In genomic region chr3:139552632-139553335, GRCh38 we compare ENCODE assay signal across 22 cellular contexts. TPM values are rescaled to one million over a fixed set of nuclear protein-coding genes. Genes with fewer than 3 reads are reported as not detected.
A peak's percentile ranks its signal among the peaks of the same experiment; 100 is the strongest.
DNase-seq lines count a peak whose midpoint lies in the region; ATAC-seq and TF ChIP-seq lines count a peak whose summit lies in the region.
"Had no signal": no experiment of that assay in that cellular context is flagged by ENCODE, and none has a peak within 500 bp of the region (broad histone marks: within the 10 kb centered on the region; RNA-seq: fewer than 3 reads in every experiment).

No MANE protein-coding gene starts in this region.

- POLR2A ChIA-PET in Caco-2 (lab: Charles Lee), result no interaction called here

- no peak overlapping the region for H3K4me2 ChIP-seq in Loucy (ENCODE audit: low read depth, low read length, poor library complexity, severe bottlenecking)

- peak overlapping the region; percentile 65 for H3K27ac Mint-ChIP-seq in Caco-2 (ENCODE audit: unreplicated experiment)
- no peak overlapping the region for H3K27ac Mint-ChIP-seq in T-helper 2 cell treated with Interferon-gamma antibody and Interleukin-4, amounts not matched to agents 5 μg/mL and 100 μg/mL, for 36 hours
- H3K27ac Mint-ChIP-seq: CD4-positive, CD25-positive, alpha-beta regulatory T cell; T-cell had no signal

- intact Hi-C loops in Caco-2 (cut with micrococcal nuclease; ENCODE audit: unreplicated experiment) (no loop called here), mucosa of descending colon (cut with DNase I, micrococcal nuclease) (no loop called here)

- no peak overlapping the region for H2AFZ ChIP-seq in Loucy (ENCODE audit: low read length)

- CTCF ChIA-PET in Caco-2 (lab: Charles Lee), result no interaction called here

- H3K27me3 Mint-ChIP-seq in Caco-2 (ENCODE audit: insufficient read depth, unreplicated experiment), result no peaks in the 10 kb centered on the region
- H3K27me3 Mint-ChIP-seq in T-helper 2 cell treated with Interferon-gamma antibody and Interleukin-4, amounts not matched to agents 5 μg/mL and 100 μg/mL, for 36 hours (ENCODE audit: low read depth), result peaks cover 10% of the 10 kb centered on the region

- H3K79me2 ChIP-seq in Loucy (ENCODE audit: insufficient read depth, low read length), result no peaks in the 10 kb centered on the region

- no peaks in the 10 kb centered on the region for H4K20me1 ChIP-seq in Loucy (ENCODE audit: insufficient read depth, low read length, poor library complexity, severe bottlenecking)

- H3K36me3 Mint-ChIP-seq in Caco-2 (ENCODE audit: insufficient read depth, unreplicated experiment), result peaks cover 5% of the 10 kb centered on the region
- no peaks in the 10 kb centered on the region for H3K36me3 Mint-ChIP-seq in T-helper 2 cell treated with Interferon-gamma antibody and Interleukin-4, amounts not matched to agents 5 μg/mL and 100 μg/mL, for 36 hours (ENCODE audit: low read depth)
- H3K36me3 Mint-ChIP-seq: CD4-positive, CD25-positive, alpha-beta regulatory T cell; T-cell had no signal

- H3K4me3 Mint-ChIP-seq in Caco-2 (ENCODE audit: unreplicated experiment), result no peak overlapping the region
- H3K4me3 Mint-ChIP-seq in T-helper 2 cell treated with Interferon-gamma antibody and Interleukin-4, amounts not matched to agents 5 μg/mL and 100 μg/mL, for 36 hours, result no peak overlapping the region
- H3K4me3 Mint-ChIP-seq: CD4-positive, CD25-positive, alpha-beta regulatory T cell; T-cell had no signal

- peaks cover 25% of the 10 kb centered on the region for H3K4me1 ChIP-seq in Caco-2
- H3K4me1 ChIP-seq in Loucy (ENCODE audit: insufficient read depth, low read length, poor library complexity, severe bottlenecking), result no peaks in the 10 kb centered on the region
- no peaks in the 10 kb centered on the region for H3K4me1 ChIP-seq in mucosa of descending colon (ENCODE audit: low read depth)

- H3K9me3 Mint-ChIP-seq in Caco-2 (ENCODE audit: unreplicated experiment), result no peaks in the 10 kb centered on the region
- no peaks in the 10 kb centered on the region for H3K9me3 Mint-ChIP-seq in T-helper 2 cell treated with Interferon-gamma antibody and Interleukin-4, amounts not matched to agents 5 μg/mL and 100 μg/mL, for 36 hours
- H3K9me3 Mint-ChIP-seq: T-cell had no signal

- DNase-seq in Caco-2, result no peak
- DNase-seq in cerebellum (ENCODE audit: low spot score), result peak; percentile 79
- peak in 1 of 3 donors; percentile 4 for DNase-seq in mucosa of descending colon
- no peak for DNase-seq in dermis blood vessel endothelial cell
- no peak for DNase-seq in T-helper 2 cell treated with Interferon-gamma antibody and Interleukin-4, amounts not matched to agents 5 μg/mL and 100 μg/mL, for 36 hours (ENCODE audit: low spot score)
- no peak for DNase-seq in HCEC 1CT
- no peak for DNase-seq in kidney tubule cell (ENCODE audit: low spot score)
- DNase-seq: activated CD4-positive, alpha-beta T cell treated with anti-CD3 and anti-CD28 coated beads, Interleukin-2, amount 50 U/mL, for 48 hours; activated effector memory CD4-positive, alpha-beta T cell treated with anti-CD3 and anti-CD28 coated beads, Interleukin-2, amount 50 U/mL, for 16 hours; CD4-positive, CD25-positive, alpha-beta regulatory T cell; DND-41; Karpas-422; NCI-H1092; NCI-H2081 treated with DMSO at 0.1 percent for 48 hours; SHP77; stimulated activated CD4-positive, alpha-beta T cell treated with anti-CD3 and anti-CD28 coated beads, Interleukin-4, amount 100 ng/mL, for 1 hour; stimulated activated naive CD8-positive, alpha-beta T cell treated with anti-CD3 and anti-CD28 coated beads, Interleukin-15, Interleukin-2, amounts not matched to agents 100 U/mL and 50 U/mL, for 24 hours; T-cell; WERI-Rb-1 had no signal

- no peaks in the 10 kb centered on the region for H3F3A ChIP-seq in Loucy (ENCODE audit: low read depth)

- H3K9ac ChIP-seq in Loucy (ENCODE audit: low read depth, low read length, poor library complexity, severe bottlenecking), result no peak overlapping the region

- no peak for TF ChIP-seq CTCF in Caco-2 (IDR thresholded peaks at IDR 0.05; ENCODE audit: insufficient read depth in 1 of 2, low read depth in 1 of 2, low read length in 1 of 2, severe bottlenecking in 1 of 2, unreplicated experiment in 1 of 2)
- TF ChIP-seq CTCF in Loucy (conservative IDR thresholded peaks at IDR 0.05; ENCODE audit: low read length), result peak; percentile 27
- no peak for TF ChIP-seq CTCF in mucosa of descending colon (IDR thresholded peaks at IDR 0.05)

- H3K9me2 ChIP-seq in Loucy (replicated peaks; ENCODE audit: low read depth, low read length), result no peaks in the 10 kb centered on the region

- H3K27me3 ChIP-seq in Caco-2 (replicated peaks; ENCODE audit: control insufficient read depth, insufficient read depth, low read length) (no peaks in the 10 kb centered on the region), Loucy (ENCODE audit: insufficient read depth, low read length, poor library complexity, severe bottlenecking) (no peaks in the 10 kb centered on the region)
- H3K27me3 ChIP-seq: tibial nerve had no signal

- no TSS peak for BruUV-seq in Caco-2 (replicated peaks; lab: Mats Ljungman, UMichigan)

- H3K4me3 ChIP-seq in Caco-2 (ENCODE audit: low read depth, low read length), result no peak overlapping the region
- no peak overlapping the region for H3K4me3 ChIP-seq in Loucy (ENCODE audit: low read length, poor library complexity, severe bottlenecking)
- H3K4me3 ChIP-seq in mucosa of descending colon, result no peak overlapping the region
- H3K4me3 ChIP-seq: tibial nerve had no signal

- H3K36me3 ChIP-seq in Caco-2 (ENCODE audit: control insufficient read depth, insufficient read depth, low read length) (no peaks in the 10 kb centered on the region), Loucy (ENCODE audit: insufficient read depth, low read length) (no peaks in the 10 kb centered on the region), mucosa of descending colon (ENCODE audit: low read depth) (no peaks in the 10 kb centered on the region)
- H3K36me3 ChIP-seq: tibial nerve, WERI-Rb-1 had no signal

- H3K4me1 Mint-ChIP-seq in Caco-2 (ENCODE audit: low read depth, unreplicated experiment), result peaks cover 37% of the 10 kb centered on the region
- no peaks in the 10 kb centered on the region for H3K4me1 Mint-ChIP-seq in T-helper 2 cell treated with Interferon-gamma antibody and Interleukin-4, amounts not matched to agents 5 μg/mL and 100 μg/mL, for 36 hours (ENCODE audit: low read depth)
- H3K4me1 Mint-ChIP-seq: CD4-positive, CD25-positive, alpha-beta regulatory T cell; T-cell had no signal

- H3K9me3 ChIP-seq in Caco-2 (no peaks in the 10 kb centered on the region), Loucy (ENCODE audit: insufficient read depth, low read depth, low read length) (no peaks in the 10 kb centered on the region), mucosa of descending colon (no peaks in the 10 kb centered on the region)
- H3K9me3 ChIP-seq: tibial nerve had no signal

- peak; percentile 11 for ATAC-seq in mucosa of descending colon
- ATAC-seq: stimulated activated naive CD8-positive, alpha-beta T cell treated with anti-CD3 and anti-CD28 coated beads, Interleukin-15, Interleukin-2, amounts not matched to agents 100 U/mL and 50 U/mL, for 24 hours; T-cell had no signal

RNA-seq across cellular contexts. Expression of gene RBP1, which starts 13.2 kb away (rescaled TPM):
- total RNA-seq in Caco-2 (2022) (6.1 and 6.4 TPM in 2 replicates), cerebellum (19.5 TPM), mucosa of descending colon (10 to 100 TPM in 1 of 3 donors, 1 to 10 TPM in 2; 4.6 to 15.3 (median 5.0) TPM), dermis blood vessel endothelial cell (58.5 and 65.9 TPM in 2 replicates)
- total RNA-seq: CD4-positive, CD25-positive, alpha-beta regulatory T cell; OCI-LY7 had no signal
